9 cellular contexts compared by ENCODE assay signal in the genomic region with DNA sequence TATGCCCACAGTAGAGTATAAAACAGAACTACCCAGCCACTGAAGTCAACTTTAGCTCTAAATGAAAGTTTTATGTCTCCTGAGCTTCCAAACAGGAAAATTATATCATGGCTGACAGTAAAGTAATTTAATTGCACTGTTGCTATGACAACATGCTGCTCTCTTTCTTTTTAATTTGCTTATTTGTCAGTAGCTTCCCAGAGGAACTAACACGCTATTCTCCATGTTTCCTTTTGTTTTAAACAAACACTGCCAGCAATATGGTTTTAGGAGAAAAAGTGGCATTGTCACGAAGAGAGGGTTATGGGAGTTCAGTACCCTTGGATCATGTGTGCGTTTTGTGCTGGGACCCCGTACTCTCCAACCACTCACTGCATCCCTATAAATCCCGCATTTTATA. TPM values are rescaled to one million over a fixed set of nuclear protein-coding genes. Genes with fewer than 3 reads are reported as not detected.
A peak's percentile ranks its signal among the peaks of the same experiment; 100 is the strongest.
DNase-seq lines count a peak whose midpoint lies in the region; ATAC-seq and TF ChIP-seq lines count a peak whose summit lies in the region.
"Had no signal": no experiment of that assay in that cellular context is flagged by ENCODE, and none has a peak within 500 bp of the region (broad histone marks: within the 10 kb centered on the region; RNA-seq: fewer than 3 reads in every experiment).

No MANE protein-coding gene starts in this region.

- H3K9me3 ChIP-seq in SJSA1 (replicated peaks) (no peaks in the 10 kb centered on the region), prostate gland (no peaks in the 10 kb centered on the region)

- TF ChIP-seq CTCF in GM06990 (IDR thresholded peaks at IDR 0.05; ENCODE audit: insufficient read depth, low read length, poor library complexity, severe bottlenecking), result no peak
- no peak for TF ChIP-seq CTCF in prostate gland (IDR thresholded peaks at IDR 0.05)

- peaks cover 6% of the 10 kb centered on the region for H3K36me3 ChIP-seq in GM06990 (ENCODE audit: control insufficient read depth, insufficient read depth, low read length)
- peaks cover 15% of the 10 kb centered on the region for H3K36me3 ChIP-seq in SJSA1
- H3K36me3 ChIP-seq in prostate gland, result no peaks in the 10 kb centered on the region

- DNase-seq in GM06990 (ENCODE audit: extremely low read depth, insufficient read length) (no peak), SJSA1 (ENCODE audit: low read depth in 1 of 2, low spot score in 2 of 2) (no peak), fibroblast of gingiva (ENCODE audit: low read depth) (peak; percentile 39), prostate gland (ENCODE audit: low spot score) (no peak), cortex of kidney (lab: John Stamatoyannopoulos, UW) (no peak)
- DNase-seq in stimulated activated CD4-positive, alpha-beta T cell treated with anti-CD3 and anti-CD28 coated beads, Interleukin-4, amount 100 ng/mL, for 1 hour, result no peak
- DNase-seq: NCI-H510A had no signal

- TF ChIP-seq POLR2A in prostate gland (IDR thresholded peaks at IDR 0.05), result no peak

- H3K27ac ChIP-seq in SJSA1 (peak overlapping the region; percentile 94), prostate gland (peak overlapping the region; percentile 50 to 95)

- 16% methylated on average over 5 of the region's 5 CpGs for WGBS in prostate gland

- no peaks in the 10 kb centered on the region for H3K27me3 ChIP-seq in GM06990 (replicated peaks; ENCODE audit: control insufficient read depth, insufficient read depth, low read length)
- no peaks in the 10 kb centered on the region for H3K27me3 ChIP-seq in SJSA1 (replicated peaks)
- no peaks in the 10 kb centered on the region for H3K27me3 ChIP-seq in prostate gland (replicated peaks; ENCODE audit: insufficient read depth)

- peak overlapping the region; percentile 90; the same call in 1 of the 2 replicates for H3K4me3 ChIP-seq in GM06990 (replicated peaks; ENCODE audit: low read depth, low read length)
- no peak overlapping the region for H3K4me3 ChIP-seq in SJSA1
- peak overlapping the region; percentile 91 to 92 for H3K4me3 ChIP-seq in prostate gland

- intact Hi-C loops in prostate gland (cut with DNase I), result loop anchor here (5.0 to 10.0 kb wide), 3 partner anchors 50 to 497 kb away; no protein-coding TSS in a partner anchor

- ATAC-seq in GM18868 (IDR thresholded peaks at IDR 0.05; ENCODE audit: unreplicated experiment) (no peak), HG02571 (IDR thresholded peaks at IDR 0.05; ENCODE audit: unreplicated experiment) (no peak)

- H3K4me1 ChIP-seq in SJSA1 (replicated peaks) (peaks cover 17% of the 10 kb centered on the region), prostate gland (replicated peaks) (peaks cover 8% of the 10 kb centered on the region)

RNA-seq across cellular contexts. Expression of gene FOXN3, which starts 1.9 kb away (rescaled TPM):
- 19.3 and 31.0 TPM in 2 replicates for total RNA-seq in SJSA1 (2014; rRNA removed; shearing (Covaris generic))
- total RNA-seq in prostate gland, result 100 to 1,000 TPM in 1 of 2 donors, 10 to 100 TPM in 1; 53.9 to 141 TPM
